8 cellular contexts compared by ENCODE assay signal in genomic region chr3:184417619-184418327, GRCh38. TPM values are rescaled to one million over a fixed set of nuclear protein-coding genes. Genes with fewer than 3 reads are reported as not detected.
DNase-seq lines count a peak whose midpoint lies in the region; ATAC-seq and TF ChIP-seq lines count a peak whose summit lies in the region.

No MANE protein-coding gene starts in this region.

- peak; percentile 87 for ATAC-seq in activated naive CD8-positive, alpha-beta T cell treated with anti-CD3 and anti-CD28 coated beads, Interleukin-2, amount 50 U/mL, for 24 hours
- ATAC-seq in gastrocnemius medialis, result peak; percentile 55 to 63

- H3K27ac ChIP-seq in left ventricle myocardium inferior (replicated peaks) (no peak overlapping the region), gastrocnemius medialis (no peak overlapping the region)

- TF ChIP-seq CTCF in HFFc6 (IDR thresholded peaks at IDR 0.05) (peak; percentile 97), left ventricle myocardium inferior (IDR thresholded peaks at IDR 0.05; ENCODE audit: borderline replicate concordance) (peak; percentile 83), gastrocnemius medialis (IDR thresholded peaks at IDR 0.05 in 4 of 5, conservative IDR thresholded peaks at IDR 0.05 in 1 of 5) (peak; percentile 35 to 69 (median 63))

- peaks cover 3% of the 10 kb centered on the region for H3K9me3 Mint-ChIP-seq in HFFc6
- no peaks in the 10 kb centered on the region for H3K9me3 Mint-ChIP-seq in activated naive CD8-positive, alpha-beta T cell treated with anti-CD3 and anti-CD28 coated beads, Interleukin-2, amount 50 U/mL, for 24 hours

- no peaks in the 10 kb centered on the region for H3K36me3 ChIP-seq in left ventricle myocardium inferior
- no peaks in the 10 kb centered on the region for H3K36me3 ChIP-seq in gastrocnemius medialis

- H3K27me3 Mint-ChIP-seq in HFFc6 (ENCODE audit: insufficient read depth), result peaks cover 11% of the 10 kb centered on the region
- peaks cover 1% of the 10 kb centered on the region for H3K27me3 Mint-ChIP-seq in activated naive CD8-positive, alpha-beta T cell treated with anti-CD3 and anti-CD28 coated beads, Interleukin-2, amount 50 U/mL, for 24 hours

- peak; percentile 91 for DNase-seq in GM03348 (ENCODE audit: low spot score)
- peak; percentile 32 for DNase-seq in HFFc6
- peak; percentile 60 for DNase-seq in NCI-H1105 treated with DMSO at 0.1 percent for 48 hours (lab: John Stamatoyannopoulos, UW)
- DNase-seq in T follicular helper cell (ENCODE audit: low read depth), result peak; percentile 59
- peak; percentile 76 for DNase-seq in activated naive CD8-positive, alpha-beta T cell treated with anti-CD3 and anti-CD28 coated beads, Interleukin-2, amount 50 U/mL, for 24 hours
- DNase-seq in left ventricle myocardium inferior, result peak; percentile 52
- peak in 1 of 2 donors; percentile 25 for DNase-seq in gastrocnemius medialis
- DNase-seq in NK-92 (lab: John Stamatoyannopoulos, UW; ENCODE audit: unreplicated experiment), result no peak

- H3K9me3 ChIP-seq in left ventricle myocardium inferior (replicated peaks) (peaks cover 5% of the 10 kb centered on the region), gastrocnemius medialis (no peaks in the 10 kb centered on the region)

- H3K4me1 ChIP-seq in left ventricle myocardium inferior (no peaks in the 10 kb centered on the region), gastrocnemius medialis (no peaks in the 10 kb centered on the region)

- H3K36me3 Mint-ChIP-seq in HFFc6 (ENCODE audit: low read depth), result no peaks in the 10 kb centered on the region
- no peaks in the 10 kb centered on the region for H3K36me3 Mint-ChIP-seq in activated naive CD8-positive, alpha-beta T cell treated with anti-CD3 and anti-CD28 coated beads, Interleukin-2, amount 50 U/mL, for 24 hours (ENCODE audit: low read depth)

- H3K27me3 ChIP-seq in left ventricle myocardium inferior (ENCODE audit: low read depth) (no peaks in the 10 kb centered on the region), gastrocnemius medialis (no peaks in the 10 kb centered on the region)

- H3K4me3 ChIP-seq in left ventricle myocardium inferior (no peak overlapping the region), gastrocnemius medialis (no peak overlapping the region)

- H3K4me1 Mint-ChIP-seq in HFFc6 (ENCODE audit: low read depth), result no peaks in the 10 kb centered on the region
- H3K4me1 Mint-ChIP-seq in activated naive CD8-positive, alpha-beta T cell treated with anti-CD3 and anti-CD28 coated beads, Interleukin-2, amount 50 U/mL, for 24 hours, result no peaks in the 10 kb centered on the region

- in situ Hi-C loops in gastrocnemius medialis (cut with MboI; ENCODE audit: low sequenced_read_pairs in 4 of 4), result no loop called here

- H3K4me3 Mint-ChIP-seq in HFFc6, result no peak overlapping the region
- no peak overlapping the region for H3K4me3 Mint-ChIP-seq in activated naive CD8-positive, alpha-beta T cell treated with anti-CD3 and anti-CD28 coated beads, Interleukin-2, amount 50 U/mL, for 24 hours

- H3K27ac Mint-ChIP-seq in HFFc6, result no peak overlapping the region
- no peak overlapping the region for H3K27ac Mint-ChIP-seq in activated naive CD8-positive, alpha-beta T cell treated with anti-CD3 and anti-CD28 coated beads, Interleukin-2, amount 50 U/mL, for 24 hours

- intact Hi-C loops in left ventricle myocardium inferior (cut with micrococcal nuclease), result no loop called here
- intact Hi-C loops in gastrocnemius medialis (cut with DNase I; ENCODE audit: low total_unique reads), result no loop called here

- TF ChIP-seq POLR2A in gastrocnemius medialis (IDR thresholded peaks at IDR 0.05), result no peak

RNA-seq across cellular contexts. Expression of gene CHRD, which starts 37.9 kb away (rescaled TPM):
- total RNA-seq in HFFc6 (2021; fragmentation: NEBNext Ultra II Directional; extraction: Animal tissue kit (Norgen Biotek cat#: 25700)), result under 1 TPM in 4 of 6 experiments, not detected in 2; 0.09 to 0.31 (median 0.19) TPM
- total RNA-seq in left ventricle myocardium inferior (6.5 TPM), gastrocnemius medialis (1 to 10 TPM; 2.6 to 5.7 (median 3.4) TPM)

RNA-seq across cellular contexts. Expression of gene THPO, which starts 39.8 kb away (rescaled TPM):
- total RNA-seq in HFFc6 (2021; fragmentation: NEBNext Ultra II Directional; extraction: Animal tissue kit (Norgen Biotek cat#: 25700)), result not detected
- total RNA-seq in left ventricle myocardium inferior (0.11 TPM), gastrocnemius medialis (1 to 10 TPM in 1 of 4 donors, under 1 TPM in 2, not detected in 1; 0.36 to 2.5 (median 0.69) TPM)

RNA-seq across cellular contexts. Expression of gene POLR2H, which starts 56.3 kb away (rescaled TPM):
- total RNA-seq in HFFc6 (2021; fragmentation: NEBNext Ultra II Directional; extraction: Animal tissue kit (Norgen Biotek cat#: 25700)), result 10 to 100 TPM; 45.4 to 68.6 (median 50.1) TPM
- total RNA-seq in left ventricle myocardium inferior, result 24.3 TPM
- total RNA-seq in gastrocnemius medialis, result 10 to 100 TPM; 45.5 to 87.7 (median 53.0) TPM

RNA-seq across cellular contexts. Expression of gene CLCN2, which starts 56.4 kb away (rescaled TPM):
- total RNA-seq in HFFc6 (2021; fragmentation: NEBNext Ultra II Directional; extraction: Animal tissue kit (Norgen Biotek cat#: 25700)), result 1 to 10 TPM; 3.4 to 5.1 (median 4.2) TPM
- total RNA-seq in left ventricle myocardium inferior (1.7 TPM), gastrocnemius medialis (1 to 10 TPM in 2 of 4 donors, under 1 TPM in 2; 0.62 to 1.2 (median 0.92) TPM)
